22 cellular contexts compared by ENCODE assay signal in the genomic region with DNA sequence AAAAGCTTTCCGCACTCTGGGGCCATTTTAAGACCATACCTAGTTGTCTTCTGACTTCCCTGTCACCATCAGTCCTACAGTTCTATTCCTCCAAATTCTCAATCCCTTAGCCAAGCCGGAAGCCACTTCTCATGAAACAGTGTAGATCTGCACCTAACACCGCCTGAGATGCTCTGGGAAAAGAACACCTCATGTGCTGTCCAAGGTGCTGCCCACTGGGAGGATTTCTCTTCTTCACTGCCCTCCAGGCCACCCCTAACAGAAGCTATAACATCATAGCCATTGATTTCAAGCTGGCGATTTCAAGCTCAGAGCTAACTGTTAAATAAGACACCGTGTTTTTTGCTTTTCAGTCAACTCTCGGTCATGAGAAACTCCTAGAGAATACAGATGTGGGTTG.
"Had no signal": no experiment of that assay in that cellular context is flagged by ENCODE, and none has a peak within 500 bp of the region (broad histone marks: within the 10 kb centered on the region; RNA-seq: fewer than 3 reads in every experiment).

No MANE protein-coding gene starts in this region.

- H2AFZ ChIP-seq: parathyroid adenoma had no signal

- H3K4me1 Mint-ChIP-seq: natural killer cell; stimulated activated naive CD8-positive, alpha-beta T cell treated with anti-CD3 and anti-CD28 coated beads, Interleukin-15, amount 100 ng/mL, for 72 hours had no signal

- FAIRE-seq: kidney had no signal

- H3K36me3 ChIP-seq: suprapubic skin, transverse colon, uterus, WERI-Rb-1 had no signal

- H3K79me2 ChIP-seq: parathyroid adenoma had no signal

- H3K27me3 Mint-ChIP-seq: dendritic cell treated with granulocyte-macrophage colony-stimulating factor and Interleukin-4, amounts not matched to agents 40 ng/mL and 50 ng/mL, for 4 days; stimulated activated naive CD8-positive, alpha-beta T cell treated with anti-CD3 and anti-CD28 coated beads, Interleukin-15, amount 100 ng/mL, for 72 hours had no signal

- H3K9me3 Mint-ChIP-seq: dendritic cell treated with granulocyte-macrophage colony-stimulating factor and Interleukin-4, amounts not matched to agents 40 ng/mL and 50 ng/mL, for 4 days; natural killer cell; stimulated activated naive CD8-positive, alpha-beta T cell treated with anti-CD3 and anti-CD28 coated beads, Interleukin-15, amount 100 ng/mL, for 72 hours had no signal

- H3K4me2 ChIP-seq: smooth muscle cell had no signal

- H3K36me3 Mint-ChIP-seq: natural killer cell had no signal

- H3K9ac ChIP-seq: parathyroid adenoma had no signal

- H3K27me3 ChIP-seq: suprapubic skin, transverse colon, uterus had no signal

- H3K4me1 ChIP-seq: parathyroid adenoma, suprapubic skin, transverse colon had no signal

- ATAC-seq: left ventricle myocardium superior; natural killer cell; sciatic nerve; stimulated activated naive CD8-positive, alpha-beta T cell treated with anti-CD3 and anti-CD28 coated beads, Interleukin-15, amount 100 ng/mL, for 72 hours had no signal

- H3K27ac ChIP-seq: parathyroid adenoma, suprapubic skin, transverse colon, uterus, WERI-Rb-1 had no signal

- H3K4me3 ChIP-seq: smooth muscle cell, suprapubic skin, transverse colon, uterus had no signal

- H3K27ac Mint-ChIP-seq: activated naive CD8-positive, alpha-beta T cell; dendritic cell treated with granulocyte-macrophage colony-stimulating factor and Interleukin-4, amounts not matched to agents 40 ng/mL and 50 ng/mL, for 4 days; natural killer cell; stimulated activated naive CD8-positive, alpha-beta T cell treated with anti-CD3 and anti-CD28 coated beads, Interleukin-15, amount 100 ng/mL, for 72 hours had no signal

- DNase-seq: activated CD4-positive, alpha-beta T cell treated with anti-CD3 and anti-CD28 coated beads, Interleukin-2, amount 50 U/mL, for 4 hours; activated gamma-delta T cell treated with Interleukin-2 at 50 U/mL for 16 hours; amniotic stem cell; effector CD8-positive, alpha-beta T cell; glutamatergic neuron; hypothalamus; kidney; left ventricle myocardium superior; mesenchymal stem cell; natural killer cell; stimulated activated CD4-positive, alpha-beta T cell treated with anti-CD3 and anti-CD28 coated beads, Interleukin-4, amount 100 ng/mL, for 1 hour; stimulated activated naive CD8-positive, alpha-beta T cell treated with anti-CD3 and anti-CD28 coated beads, Interleukin-15, amount 100 ng/mL, for 72 hours; T-helper 2 cell; transverse colon; uterus; WERI-Rb-1 had no signal

- H3K4me3 Mint-ChIP-seq: activated naive CD8-positive, alpha-beta T cell; dendritic cell treated with granulocyte-macrophage colony-stimulating factor and Interleukin-4, amounts not matched to agents 40 ng/mL and 50 ng/mL, for 4 days; natural killer cell; stimulated activated naive CD8-positive, alpha-beta T cell treated with anti-CD3 and anti-CD28 coated beads, Interleukin-15, amount 100 ng/mL, for 72 hours had no signal

- H3K9me3 ChIP-seq: suprapubic skin, transverse colon, uterus had no signal
